In genomic region chr19:4233282-4233853, GRCh38 we compare ENCODE assay signal across 9 cellular contexts. TPM values are rescaled to one million over a fixed set of nuclear protein-coding genes. Genes with fewer than 3 reads are reported as not detected.
DNase-seq lines count a peak whose midpoint lies in the region; ATAC-seq and TF ChIP-seq lines count a peak whose summit lies in the region.
"Had no signal": no experiment of that assay in that cellular context is flagged by ENCODE, and none has a peak within 500 bp of the region (broad histone marks: within the 10 kb centered on the region; RNA-seq: fewer than 3 reads in every experiment).

No MANE protein-coding gene starts in this region.

- no peaks in the 10 kb centered on the region for H3K9me3 Mint-ChIP-seq in progenitor cell of endocrine pancreas (ENCODE audit: low read depth)

- H3K4me3 ChIP-seq in fibroblast of pulmonary artery (replicated peaks; ENCODE audit: low read depth, low read length), result no peak overlapping the region

- no peak overlapping the region for H3K27ac Mint-ChIP-seq in progenitor cell of endocrine pancreas

- peaks cover 9% of the 10 kb centered on the region for H3K27me3 Mint-ChIP-seq in progenitor cell of endocrine pancreas

- DNase-seq in NCI-H774 (lab: John Stamatoyannopoulos, UW) (peak; percentile 1), fibroblast of pulmonary artery (ENCODE audit: low read depth) (peak; percentile 33), progenitor cell of endocrine pancreas (ENCODE audit: low spot score, unreplicated experiment) (peak; percentile 58), 8988T (no peak)
- peak; percentile 68 for DNase-seq in activated CD8-positive, alpha-beta memory T cell treated with anti-CD3 and anti-CD28 coated beads, Interleukin-2, amount 50 U/mL, for 4 hours

- ATAC-seq in GM18907 (IDR thresholded peaks at IDR 0.05; ENCODE audit: unreplicated experiment), result no peak
- no peak for ATAC-seq in HG03175 (IDR thresholded peaks at IDR 0.05; ENCODE audit: unreplicated experiment)

- H3K4me1 Mint-ChIP-seq in progenitor cell of endocrine pancreas (ENCODE audit: low read depth), result no peaks in the 10 kb centered on the region

- no peaks in the 10 kb centered on the region for H3K36me3 Mint-ChIP-seq in progenitor cell of endocrine pancreas (ENCODE audit: insufficient read depth)

- no peak overlapping the region for H3K4me3 Mint-ChIP-seq in progenitor cell of endocrine pancreas (ENCODE audit: low read depth)

- TF ChIP-seq CTCF in GM12873 (IDR thresholded peaks at IDR 0.05; ENCODE audit: insufficient read depth, low read depth, low read length, missing control alignments) (peak; percentile 97), fibroblast of pulmonary artery (IDR thresholded peaks at IDR 0.05; ENCODE audit: low read length, missing control alignments) (peak; percentile 78), progenitor cell of endocrine pancreas (IDR thresholded peaks at IDR 0.05; ENCODE audit: unreplicated experiment) (peak; percentile 67)

RNA-seq across cellular contexts. Expression of gene EBI3, which starts 4.0 kb away (rescaled TPM):
- total RNA-seq in progenitor cell of endocrine pancreas, result not detected in 2 replicates

RNA-seq across cellular contexts. Expression of gene YJU2, which starts 13.5 kb away (rescaled TPM):
- 22.4 and 23.9 TPM in 2 replicates for total RNA-seq in progenitor cell of endocrine pancreas

RNA-seq across cellular contexts. Expression of gene SHD, which starts 45.7 kb away (rescaled TPM):
- total RNA-seq in progenitor cell of endocrine pancreas, result 0.74 and 0.82 TPM in 2 replicates
- total RNA-seq: aorta had no signal

RNA-seq across cellular contexts. Expression of gene ANKRD24, which starts 50.9 kb away (rescaled TPM):
- 0.89 and 1.6 TPM in 2 replicates for total RNA-seq in progenitor cell of endocrine pancreas

RNA-seq across cellular contexts. Expression of gene SIRT6, which starts 51.0 kb away (rescaled TPM):
- total RNA-seq in progenitor cell of endocrine pancreas, result 33.2 and 35.1 TPM in 2 replicates
